In genomic region chr18:77990901-77991300, GRCh38 we compare ENCODE assay signal across 8 cellular contexts.
"Had no signal": no experiment of that assay in that cellular context is flagged by ENCODE, and none has a peak within 500 bp of the region (broad histone marks: within the 10 kb centered on the region; RNA-seq: fewer than 3 reads in every experiment).

No MANE protein-coding gene starts in this region.

- H3K9ac ChIP-seq: KMS-11 had no signal

- H3K27me3 Mint-ChIP-seq: IgD-negative memory B cell had no signal

- H3K27ac ChIP-seq: HL-60, KMS-11 had no signal

- FAIRE-seq: HepG2, HTR-8/SVneo had no signal

- H3K4me1 Mint-ChIP-seq: IgD-negative memory B cell had no signal

- DNase-seq: IMR-90, KBM-7, KG1 had no signal

- H3K4me2 ChIP-seq: KMS-11 had no signal

- ATAC-seq: HepG2 had no signal
